Comparison of ENCODE assay signal across 10 cellular contexts in genomic region chr10:62384447-62385081, GRCh38. TPM values are rescaled to one million over a fixed set of nuclear protein-coding genes. Genes with fewer than 3 reads are reported as not detected.
DNase-seq lines count a peak whose midpoint lies in the region; ATAC-seq and TF ChIP-seq lines count a peak whose summit lies in the region.
"Had no signal": no experiment of that assay in that cellular context is flagged by ENCODE, and none has a peak within 500 bp of the region (broad histone marks: within the 10 kb centered on the region; RNA-seq: fewer than 3 reads in every experiment).

No MANE protein-coding gene starts in this region.

- no peak for DNase-seq in stimulated activated naive CD8-positive, alpha-beta T cell treated with anti-CD3 and anti-CD28 coated beads, Interleukin-15, Interleukin-2, amounts not matched to agents 100 U/mL and 50 U/mL, for 24 hours
- no peak for DNase-seq in T-helper 2 cell treated with Interferon-gamma antibody and Interleukin-4, amounts not matched to agents 5 μg/mL and 100 μg/mL, for 36 hours (ENCODE audit: low spot score)
- peak in 1 of 2 donors; percentile 75 for DNase-seq in foreskin keratinocyte
- DNase-seq: right lobe of liver, upper lobe of left lung had no signal

- H3K27ac ChIP-seq in foreskin keratinocyte = peak overlapping the region; percentile 100
- H3K27ac ChIP-seq: right lobe of liver, upper lobe of left lung had no signal

- H3K27me3 ChIP-seq in foreskin keratinocyte = no peaks in the 10 kb centered on the region
- H3K27me3 ChIP-seq: right lobe of liver, upper lobe of left lung had no signal

- peak overlapping the region; percentile 40 for H3K4me3 Mint-ChIP-seq in stimulated activated naive CD8-positive, alpha-beta T cell treated with anti-CD3 and anti-CD28 coated beads, Interleukin-15, Interleukin-2, amounts not matched to agents 100 ng/mL and 50 ng/mL, for 24 hours
- H3K4me3 Mint-ChIP-seq in T-helper 2 cell treated with Interferon-gamma antibody and Interleukin-4, amounts not matched to agents 5 μg/mL and 100 μg/mL, for 36 hours = peak overlapping the region; percentile 1

- peaks cover 9% of the 10 kb centered on the region for H3K9me3 Mint-ChIP-seq in stimulated activated naive CD8-positive, alpha-beta T cell treated with anti-CD3 and anti-CD28 coated beads, Interleukin-15, Interleukin-2, amounts not matched to agents 100 ng/mL and 50 ng/mL, for 24 hours
- no peaks in the 10 kb centered on the region for H3K9me3 Mint-ChIP-seq in T-helper 2 cell treated with Interferon-gamma antibody and Interleukin-4, amounts not matched to agents 5 μg/mL and 100 μg/mL, for 36 hours

- H3K4me1 ChIP-seq in foreskin keratinocyte = peaks cover 53% of the 10 kb centered on the region
- H3K4me1 ChIP-seq: right lobe of liver, upper lobe of left lung had no signal

- ATAC-seq in stimulated activated naive CD8-positive, alpha-beta T cell treated with anti-CD3 and anti-CD28 coated beads, Interleukin-15, Interleukin-2, amounts not matched to agents 100 U/mL and 50 U/mL, for 24 hours = no peak
- ATAC-seq in foreskin keratinocyte = peak; percentile 39
- no peak for ATAC-seq in GM19452 (IDR thresholded peaks at IDR 0.05; ENCODE audit: unreplicated experiment)
- ATAC-seq in GM18909 (IDR thresholded peaks at IDR 0.05; ENCODE audit: poor library complexity, unreplicated experiment) = no peak
- no peak for ATAC-seq in HG03457 (IDR thresholded peaks at IDR 0.05; ENCODE audit: unreplicated experiment)
- ATAC-seq in GM19035 (IDR thresholded peaks at IDR 0.05; ENCODE audit: unreplicated experiment) = no peak
- ATAC-seq: right lobe of liver had no signal

- TF ChIP-seq CTCF in foreskin keratinocyte (conservative IDR thresholded peaks at IDR 0.05) = no peak

- H3K36me3 Mint-ChIP-seq in stimulated activated naive CD8-positive, alpha-beta T cell treated with anti-CD3 and anti-CD28 coated beads, Interleukin-15, Interleukin-2, amounts not matched to agents 100 ng/mL and 50 ng/mL, for 24 hours (ENCODE audit: low read depth) = peaks cover 4% of the 10 kb centered on the region
- no peaks in the 10 kb centered on the region for H3K36me3 Mint-ChIP-seq in T-helper 2 cell treated with Interferon-gamma antibody and Interleukin-4, amounts not matched to agents 5 μg/mL and 100 μg/mL, for 36 hours (ENCODE audit: low read depth)

- peaks cover 47% of the 10 kb centered on the region for H3K27me3 Mint-ChIP-seq in stimulated activated naive CD8-positive, alpha-beta T cell treated with anti-CD3 and anti-CD28 coated beads, Interleukin-15, Interleukin-2, amounts not matched to agents 100 ng/mL and 50 ng/mL, for 24 hours
- peaks cover 60% of the 10 kb centered on the region for H3K27me3 Mint-ChIP-seq in T-helper 2 cell treated with Interferon-gamma antibody and Interleukin-4, amounts not matched to agents 5 μg/mL and 100 μg/mL, for 36 hours (ENCODE audit: low read depth)

- H3K27ac Mint-ChIP-seq in stimulated activated naive CD8-positive, alpha-beta T cell treated with anti-CD3 and anti-CD28 coated beads, Interleukin-15, Interleukin-2, amounts not matched to agents 100 ng/mL and 50 ng/mL, for 24 hours = no peak overlapping the region
- no peak overlapping the region for H3K27ac Mint-ChIP-seq in T-helper 2 cell treated with Interferon-gamma antibody and Interleukin-4, amounts not matched to agents 5 μg/mL and 100 μg/mL, for 36 hours

- H3K4me1 Mint-ChIP-seq in stimulated activated naive CD8-positive, alpha-beta T cell treated with anti-CD3 and anti-CD28 coated beads, Interleukin-15, Interleukin-2, amounts not matched to agents 100 ng/mL and 50 ng/mL, for 24 hours (ENCODE audit: low read depth) = peaks cover 31% of the 10 kb centered on the region
- H3K4me1 Mint-ChIP-seq in T-helper 2 cell treated with Interferon-gamma antibody and Interleukin-4, amounts not matched to agents 5 μg/mL and 100 μg/mL, for 36 hours (ENCODE audit: low read depth) = peaks cover 22% of the 10 kb centered on the region

RNA-seq across cellular contexts. Expression of gene ZNF365, which starts 10.4 kb away (rescaled TPM):
- total RNA-seq in foreskin keratinocyte = 6.0 and 8.1 TPM in 2 replicates
- 2.8 and 3.6 TPM in 2 replicates for polyA plus RNA-seq in foreskin keratinocyte
